In the genomic region with DNA sequence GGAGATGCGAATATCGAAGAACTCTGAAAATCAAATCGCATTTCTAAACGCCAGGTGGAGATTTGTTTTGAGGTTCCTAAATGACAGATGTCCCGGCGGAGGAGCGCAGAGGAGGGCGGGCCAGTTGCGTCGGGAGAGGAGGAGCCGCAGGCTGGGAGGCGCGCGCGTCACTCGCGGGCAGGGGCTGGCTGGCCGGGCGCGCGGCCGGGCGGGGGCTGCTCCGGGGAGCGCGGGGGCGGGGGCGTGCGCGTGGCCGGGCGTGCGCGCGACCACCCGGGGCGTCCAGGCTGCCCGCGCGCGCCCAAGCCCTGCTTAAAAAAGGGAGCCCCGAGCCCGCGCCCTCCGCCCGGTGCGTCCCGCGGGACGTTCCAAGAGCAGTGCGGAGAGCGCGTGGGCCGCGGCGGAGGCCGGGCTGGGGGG, we compare ENCODE assay signal across 8 cellular contexts. TPM values are rescaled to one million over a fixed set of nuclear protein-coding genes. Genes with fewer than 3 reads are reported as not detected.
A peak's percentile ranks its signal among the peaks of the same experiment; 100 is the strongest.
DNase-seq lines count a peak whose midpoint lies in the region; ATAC-seq and TF ChIP-seq lines count a peak whose summit lies in the region.

No MANE protein-coding gene starts in this region.

- H3K4me3 ChIP-seq in GM08714 (ENCODE audit: low read length) (peak overlapping the region; percentile 63), upper lobe of left lung (peak overlapping the region; percentile 55 to 87 (median 67))

- peak overlapping the region; percentile 92 to 99 (median 96) for H3K27ac ChIP-seq in upper lobe of left lung

- peak overlapping the region; percentile 84 for H3K27ac Mint-ChIP-seq in HFFc6
- peak overlapping the region; percentile 81 for H3K27ac Mint-ChIP-seq in activated naive CD8-positive, alpha-beta T cell treated with anti-CD3 and anti-CD28 coated beads, Interleukin-2, amount 50 U/mL, for 24 hours

- H3K27me3 ChIP-seq in upper lobe of left lung, result no peaks in the 10 kb centered on the region

- peaks cover 12 to 29% (median 19%) of the 10 kb centered on the region in 4 donors for H3K4me1 ChIP-seq in upper lobe of left lung

- 0 to 1% methylated on average over 24 to 31 of the region's 57 CpGs for WGBS in upper lobe of left lung, 2 donors

- no peak for TF ChIP-seq EP300 in upper lobe of left lung (IDR thresholded peaks at IDR 0.05)

- intact Hi-C loops in cardiac septum (cut with DNase I), result loop anchor here (1.0 kb wide), 1 partner anchor 48 kb away; a partner anchor contains a TSS

- TF ChIP-seq CTCF in HFFc6 (IDR thresholded peaks at IDR 0.05) (no peak), upper lobe of left lung (IDR thresholded peaks at IDR 0.05) (peak in 2 of 6 experiments; percentile 45 to 59)

- ATAC-seq in activated naive CD8-positive, alpha-beta T cell treated with anti-CD3 and anti-CD28 coated beads, Interleukin-2, amount 50 U/mL, for 24 hours, result peak; percentile 85
- ATAC-seq in upper lobe of left lung (ENCODE audit: low FRiP score in 2 of 2), result peak; percentile 91 to 94

- DNase-seq in HFFc6 (peak; percentile 62), NCI-H1092 (lab: John Stamatoyannopoulos, UW) (peak; percentile 83), SW 1271 (lab: John Stamatoyannopoulos, UW) (peak; percentile 12 to 41), cardiac septum (ENCODE audit: low spot score) (peak; percentile 94), pons (ENCODE audit: low spot score) (peak; percentile 84), upper lobe of left lung (peak; percentile 92 to 97)
- DNase-seq in activated naive CD8-positive, alpha-beta T cell treated with anti-CD3 and anti-CD28 coated beads, Interleukin-2, amount 50 U/mL, for 24 hours, result peak; percentile 87

- no peaks in the 10 kb centered on the region for H3K36me3 ChIP-seq in upper lobe of left lung

- no peaks in the 10 kb centered on the region for H3K36me3 Mint-ChIP-seq in HFFc6 (ENCODE audit: low read depth)
- H3K36me3 Mint-ChIP-seq in activated naive CD8-positive, alpha-beta T cell treated with anti-CD3 and anti-CD28 coated beads, Interleukin-2, amount 50 U/mL, for 24 hours (ENCODE audit: low read depth), result no peaks in the 10 kb centered on the region

- H3K9me3 Mint-ChIP-seq in HFFc6, result no peaks in the 10 kb centered on the region
- no peaks in the 10 kb centered on the region for H3K9me3 Mint-ChIP-seq in activated naive CD8-positive, alpha-beta T cell treated with anti-CD3 and anti-CD28 coated beads, Interleukin-2, amount 50 U/mL, for 24 hours

- no peaks in the 10 kb centered on the region for H3K27me3 Mint-ChIP-seq in HFFc6 (ENCODE audit: insufficient read depth)
- H3K27me3 Mint-ChIP-seq in activated naive CD8-positive, alpha-beta T cell treated with anti-CD3 and anti-CD28 coated beads, Interleukin-2, amount 50 U/mL, for 24 hours, result no peaks in the 10 kb centered on the region

- no peaks in the 10 kb centered on the region for H3K9me3 ChIP-seq in upper lobe of left lung

- H3K4me3 Mint-ChIP-seq in HFFc6, result peak overlapping the region; percentile 96
- peak overlapping the region; percentile 83 for H3K4me3 Mint-ChIP-seq in activated naive CD8-positive, alpha-beta T cell treated with anti-CD3 and anti-CD28 coated beads, Interleukin-2, amount 50 U/mL, for 24 hours

- TF ChIP-seq POLR2A in upper lobe of left lung (IDR thresholded peaks at IDR 0.05), result peak in 2 of 4 donors; percentile 34 to 65

- H3K4me1 Mint-ChIP-seq in HFFc6 (ENCODE audit: low read depth), result peaks cover 24% of the 10 kb centered on the region
- H3K4me1 Mint-ChIP-seq in activated naive CD8-positive, alpha-beta T cell treated with anti-CD3 and anti-CD28 coated beads, Interleukin-2, amount 50 U/mL, for 24 hours, result peaks cover 25% of the 10 kb centered on the region

RNA-seq across cellular contexts. Expression of a gene that starts 47.3 kb away (rescaled TPM):
- 100 to 1,000 TPM; 307 to 338 (median 326) TPM for total RNA-seq in HFFc6 (2021; fragmentation: NEBNext Ultra II Directional; extraction: Animal tissue kit (Norgen Biotek cat#: 25700))
- total RNA-seq in cardiac septum, result 311 TPM
- total RNA-seq in upper lobe of left lung, result 100 to 1,000 TPM; 148 to 453 (median 419) TPM

Comparison
In these comparisons a context has a peak if more than half of its experiments do, and no peak if none do; other contexts are left out.
1. Peak in every context shown above with its lines: DNase-seq, ATAC-seq, H3K4me3 ChIP-seq and H3K27ac ChIP-seq.
2. DNase-seq: peak in every context shown above with its lines; median percentile 94 in upper lobe of left lung; 94 in cardiac septum; 87 in activated naive CD8-positive, alpha-beta T cell treated with anti-CD3 and anti-CD28 coated beads, Interleukin-2, amount 50 U/mL, for 24 hours; 84 in pons; 83 in NCI-H1092; 62 in HFFc6; 26 in SW 1271.